8 cellular contexts compared by ENCODE assay signal in genomic region chr12:121894633-121895032, GRCh38. TPM values are rescaled to one million over a fixed set of nuclear protein-coding genes. Genes with fewer than 3 reads are reported as not detected.
A peak's percentile ranks its signal among the peaks of the same experiment; 100 is the strongest.
DNase-seq lines count a peak whose midpoint lies in the region; ATAC-seq and TF ChIP-seq lines count a peak whose summit lies in the region.

No MANE protein-coding gene starts in this region.

- no peak for TF ChIP-seq CTCF in omental fat pad (IDR thresholded peaks at IDR 0.05)

- ATAC-seq in omental fat pad (ENCODE audit: low FRiP score) (peak; percentile 50), HG02970 (IDR thresholded peaks at IDR 0.05; ENCODE audit: low FRiP score, unreplicated experiment) (no peak)

- DNase-seq in DMS53 (lab: John Stamatoyannopoulos, UW) (peak; percentile 41), DMS53 treated with DMSO at 0.1 percent for 48 hours (lab: John Stamatoyannopoulos, UW; ENCODE audit: unreplicated experiment) (no peak), NAMALWA (ENCODE audit: low spot score) (peak; percentile 55), cerebellum (ENCODE audit: low spot score) (peak; percentile 56), omental fat pad (ENCODE audit: low spot score) (no peak), HuH-7.5 (ENCODE audit: low spot score) (no peak)
- no peak for DNase-seq in central memory CD4-positive, alpha-beta T cell

RNA-seq across cellular contexts. Expression of gene PSMD9, which starts 6.0 kb away (rescaled TPM):
- total RNA-seq in cerebellum (16.0 TPM), omental fat pad (10 to 100 TPM; 40.5 to 73.1 (median 57.2) TPM)

RNA-seq across cellular contexts. Expression of gene CFAP251, which starts 23.8 kb away (rescaled TPM):
- 12.4 TPM for total RNA-seq in cerebellum
- 10 to 100 TPM in 1 of 4 donors, 1 to 10 TPM in 3; 4.6 to 15.3 (median 7.1) TPM for total RNA-seq in omental fat pad

RNA-seq across cellular contexts. Expression of gene HPD, which starts 36.0 kb away (rescaled TPM):
- total RNA-seq in cerebellum (not detected), omental fat pad (1 to 10 TPM in 3 of 4 donors, under 1 TPM in 1; 0.82 to 8.5 (median 1.6) TPM)

Comparison
In these comparisons a context has a peak if more than half of its experiments do, and no peak if none do; other contexts are left out.
1. DNase-seq: peak in DMS53 (single experiment), NAMALWA (single experiment) and cerebellum (single experiment); none in DMS53 treated with DMSO at 0.1 percent for 48 hours (single experiment), omental fat pad (single experiment), HuH-7.5 (single experiment) and central memory CD4-positive, alpha-beta T cell (single experiment).